In the genomic region with DNA sequence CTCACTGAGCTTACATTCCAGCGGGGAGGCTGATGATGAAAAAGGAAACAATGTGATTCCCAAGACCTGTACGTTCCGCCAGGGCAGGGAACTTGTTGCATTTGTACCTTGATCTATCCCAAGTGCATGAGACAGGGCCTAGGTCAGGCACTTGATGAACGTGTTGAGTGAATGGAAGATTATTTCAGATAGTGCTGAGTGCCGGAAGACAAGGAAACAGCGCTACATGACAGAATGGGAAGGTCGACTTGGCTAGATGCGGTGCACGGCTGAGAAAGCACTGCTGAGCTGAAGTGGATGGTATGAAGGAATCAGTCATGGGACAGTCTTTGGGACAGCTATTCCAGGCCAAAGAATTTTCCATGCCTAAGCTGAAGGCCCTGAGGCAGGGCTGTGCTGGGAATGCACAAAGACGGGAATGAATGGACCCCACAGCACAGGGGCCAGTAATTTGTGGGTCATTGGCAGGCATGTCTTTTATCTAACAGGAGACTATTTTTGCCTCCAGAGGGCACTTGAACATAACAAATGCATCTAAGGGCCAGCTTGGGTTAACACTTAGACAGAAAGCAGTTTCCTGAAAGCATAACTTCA, we compare ENCODE assay signal across 8 cellular contexts. TPM values are rescaled to one million over a fixed set of nuclear protein-coding genes. Genes with fewer than 3 reads are reported as not detected.
DNase-seq lines count a peak whose midpoint lies in the region; ATAC-seq and TF ChIP-seq lines count a peak whose summit lies in the region.
"Not testable (repeated sequence)": the region's sequence is repeated elsewhere in the genome, so short reads cannot be mapped to it uniquely, and the experiment has no call there.

No MANE protein-coding gene starts in this region.

- H3K27me3 ChIP-seq in fibroblast of lung (ENCODE audit: control insufficient read depth, insufficient read depth, low read length); aorta (ENCODE audit: control insufficient read depth in 1 of 2, insufficient read depth in 2 of 2, low read length in 1 of 2): not testable (repeated sequence)

- not testable (repeated sequence) for H3K4me2 ChIP-seq in fibroblast of lung (ENCODE audit: extremely low read depth, insufficient read depth, low read length)

- H3K79me2 ChIP-seq in fibroblast of lung (ENCODE audit: control insufficient read depth, insufficient read depth, low read length), result not testable (repeated sequence)

- not testable (repeated sequence) for H3K4me1 Mint-ChIP-seq in activated CD8-positive, alpha-beta T cell treated with anti-CD3 and anti-CD28 coated beads, Interleukin-2, amount 10 ng/mL, durations not matched to agents 7 days and 5 days (ENCODE audit: low read depth)

- H2AFZ ChIP-seq in fibroblast of lung (ENCODE audit: low read length), result not testable (repeated sequence)

- not testable (repeated sequence) for H3K9ac ChIP-seq in fibroblast of lung (ENCODE audit: insufficient read depth, low read length)

- not testable (repeated sequence) for H3K4me3 Mint-ChIP-seq in activated CD8-positive, alpha-beta T cell treated with anti-CD3 and anti-CD28 coated beads, Interleukin-2, amount 10 ng/mL, durations not matched to agents 7 days and 5 days

- H3K27ac ChIP-seq in fibroblast of lung (ENCODE audit: insufficient read depth, low read length); aorta (ENCODE audit: low read depth in 1 of 2, low read length in 2 of 2): not testable (repeated sequence)

- WGBS in aorta, 2 donors, result 57 to 58% methylated on average over 10 of the region's 10 CpGs

- H3K27me3 Mint-ChIP-seq in activated CD8-positive, alpha-beta T cell treated with anti-CD3 and anti-CD28 coated beads, Interleukin-2, amount 10 ng/mL, durations not matched to agents 7 days and 5 days (ENCODE audit: low read depth), result peaks cover 14% of the 10 kb centered on the region

- POLR2A ChIA-PET in activated CD8-positive, alpha-beta T cell treated with anti-CD3 and anti-CD28 coated beads, Interleukin-2, amount 10 ng/mL, durations not matched to agents 7 days and 5 days (lab: Charles Lee), result not testable (repeated sequence)

- not testable (repeated sequence) for H3K4me3 ChIP-seq in fibroblast of lung (replicated peaks in 1 of 4; ENCODE audit: control extremely low read depth in 1 of 4, insufficient read depth in 1 of 4, low read depth in 3 of 4, low read length in 4 of 4); aorta (ENCODE audit: low read length in 2 of 2)

- DNase-seq in EL (peak; percentile 26), GM20000 (ENCODE audit: low spot score) (peak; percentile 45), NCI-H526 (lab: John Stamatoyannopoulos, UW) (peak; percentile 57 to 69), fibroblast of lung (ENCODE audit: low read depth in 2 of 2) (peak; percentile 14 to 61), medulla oblongata (ENCODE audit: extremely low spot score) (peak; percentile 84)
- not testable (repeated sequence) for DNase-seq in activated CD8-positive, alpha-beta T cell treated with anti-CD3 and anti-CD28 coated beads, Interleukin-2, amount 10 ng/mL, durations not matched to agents 7 days and 5 days; aorta

- ATAC-seq in HG03354 (IDR thresholded peaks at IDR 0.05; ENCODE audit: poor library complexity, severe bottlenecking, unreplicated experiment), result peak; percentile 79
- peak; percentile 71 for ATAC-seq in activated CD8-positive, alpha-beta T cell treated with anti-CD3 and anti-CD28 coated beads, Interleukin-2, amount 10 ng/mL, durations not matched to agents 7 days and 5 days
- peak; percentile 37 for ATAC-seq in aorta (ENCODE audit: low FRiP score)

- not testable (repeated sequence) for H3K9me3 ChIP-seq in fibroblast of lung (ENCODE audit: control insufficient read depth, insufficient read depth, low read depth, low read length); aorta (ENCODE audit: control insufficient read depth, low read length)

- intact Hi-C loops in aorta (cut with DNase I), result not testable (repeated sequence)

- H3K36me3 ChIP-seq in fibroblast of lung (ENCODE audit: control insufficient read depth, insufficient read depth, low read length); aorta (ENCODE audit: control insufficient read depth in 1 of 2, insufficient read depth in 2 of 2, low read length in 1 of 2): not testable (repeated sequence)

- H3K27ac Mint-ChIP-seq in activated CD8-positive, alpha-beta T cell treated with anti-CD3 and anti-CD28 coated beads, Interleukin-2, amount 10 ng/mL, durations not matched to agents 7 days and 5 days, result not testable (repeated sequence)

- not testable (repeated sequence) for H4K20me1 ChIP-seq in fibroblast of lung (ENCODE audit: control insufficient read depth, extremely low read depth, insufficient read depth, low read length)

- not testable (repeated sequence) for H3K4me1 ChIP-seq in fibroblast of lung (ENCODE audit: control insufficient read depth, extremely low read depth, insufficient read depth, low read length); aorta (ENCODE audit: control insufficient read depth in 1 of 2, insufficient read depth in 2 of 2, low read length in 2 of 2)

- not testable (repeated sequence) for H3K9me3 Mint-ChIP-seq in activated CD8-positive, alpha-beta T cell treated with anti-CD3 and anti-CD28 coated beads, Interleukin-2, amount 10 ng/mL, durations not matched to agents 7 days and 5 days (ENCODE audit: insufficient read depth)

- H3K36me3 Mint-ChIP-seq in activated CD8-positive, alpha-beta T cell treated with anti-CD3 and anti-CD28 coated beads, Interleukin-2, amount 10 ng/mL, durations not matched to agents 7 days and 5 days (ENCODE audit: low read depth), result not testable (repeated sequence)

- TF ChIP-seq CTCF in GM20000 (IDR thresholded peaks at IDR 0.05; ENCODE audit: extremely low read depth, missing control alignments), result peak; percentile 12
- peak; percentile 34 to 40 for TF ChIP-seq CTCF in fibroblast of lung (conservative IDR thresholded peaks at IDR 0.05 in 1 of 2, IDR thresholded peaks at IDR 0.05 in 1 of 2; ENCODE audit: low read depth in 1 of 2, low read length in 2 of 2)

- CTCF ChIA-PET in activated CD8-positive, alpha-beta T cell treated with anti-CD3 and anti-CD28 coated beads, Interleukin-2, amount 10 ng/mL, durations not matched to agents 7 days and 5 days (lab: Charles Lee), result interaction anchor here (0.8 to 1.5 kb wide), 5 partner anchors 9 to 359 kb away, joined by 3 to 9 read pairs (median 3); no protein-coding TSS in a partner anchor

RNA-seq across cellular contexts. Expression of gene HNRNPA1L2, which starts 33.1 kb away (rescaled TPM):
- total RNA-seq in activated CD8-positive, alpha-beta T cell treated with anti-CD3 and anti-CD28 coated beads, Interleukin-2, amount 10 ng/mL, durations not matched to agents 7 days and 5 days, result 10 to 100 TPM; 10.4 TPM
- total RNA-seq in fibroblast of lung (3.1 and 3.3 TPM in 2 replicates), aorta (1 to 10 TPM; 5.0 to 9.9 TPM)
- polyA plus RNA-seq in fibroblast of lung (8.7 and 9.8 TPM in 2 replicates), aorta (10 to 100 TPM in 1 of 2 donors, 1 to 10 TPM in 1; 6.9 to 14.4 TPM)
- 10.6 and 11.8 TPM in 2 replicates for polyA plus RNA-seq in fibroblast of lung (2012)
- polyA minus RNA-seq in fibroblast of lung (ENCODE audit: low replicate concordance), result 0.31 and 0.52 TPM in 2 replicates

RNA-seq across cellular contexts. Expression of gene SUGT1, which starts 43.5 kb away (rescaled TPM):
- 10 to 100 TPM; 48.5 to 50.7 TPM for total RNA-seq in activated CD8-positive, alpha-beta T cell treated with anti-CD3 and anti-CD28 coated beads, Interleukin-2, amount 10 ng/mL, durations not matched to agents 7 days and 5 days
- total RNA-seq in fibroblast of lung (45.2 and 45.7 TPM in 2 replicates), aorta (10 to 100 TPM; 44.2 to 44.4 TPM)
- polyA plus RNA-seq in fibroblast of lung (59.4 and 60.0 TPM in 2 replicates), aorta (10 to 100 TPM; 30.2 to 36.4 TPM)
- 65.9 and 66.3 TPM in 2 replicates for polyA plus RNA-seq in fibroblast of lung (2012)
- polyA minus RNA-seq in fibroblast of lung (ENCODE audit: low replicate concordance), result 33.1 and 41.2 TPM in 2 replicates
